Comparison of ENCODE assay signal across 20 cellular contexts in the genomic region with DNA sequence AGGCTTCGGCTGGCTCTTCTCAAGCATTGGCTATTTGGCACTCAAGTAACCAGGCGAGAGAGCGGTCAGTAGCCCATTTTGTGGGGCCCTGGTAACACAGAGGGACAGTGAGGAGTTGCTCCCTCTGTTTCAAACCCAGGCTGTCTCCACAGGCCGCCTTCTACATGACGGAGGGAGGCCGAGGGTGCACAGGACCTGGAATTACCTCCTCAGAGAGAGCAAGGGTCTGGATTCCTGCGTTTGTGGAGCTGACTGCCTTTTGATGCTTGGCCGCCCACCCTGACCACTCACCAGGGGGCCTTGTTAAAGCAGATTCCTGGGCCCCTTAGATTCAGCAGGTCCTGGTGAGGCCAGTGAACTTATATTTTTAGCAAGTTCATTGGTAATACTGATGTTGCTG.
"Had no signal": no experiment of that assay in that cellular context is flagged by ENCODE, and none has a peak within 500 bp of the region (broad histone marks: within the 10 kb centered on the region; RNA-seq: fewer than 3 reads in every experiment).

No MANE protein-coding gene starts in this region.

- H3K27ac Mint-ChIP-seq: activated naive CD8-positive, alpha-beta T cell treated with anti-CD3 and anti-CD28 coated beads, Interleukin-2, amount 10 ng/mL, durations not matched to agents 7 days and 5 days; activated T-helper 2 cell treated with anti-CD3 and anti-CD28 coated beads, Interferon-gamma antibody, Interleukin-2, Interleukin-4, amounts not matched to agents 10 μg/mL and 5 μg/mL and 100 μg/mL, durations not matched to agents 14 hours and 24 hours and 36 hours; T-helper 1 cell treated with Interleukin-12 subunit alpha and Interleukin-12 subunit beta and Interleukin-4 antibody, amounts not matched to agents 30 μg/mL and 1 μg/mL, for 36 hours had no signal

- H3K9me3 Mint-ChIP-seq: activated CD4-positive, alpha-beta memory T cell treated with anti-CD3 and anti-CD28 coated beads, Interleukin-2, amount 10 ng/mL, durations not matched to agents 7 days and 5 days; activated naive CD4-positive, alpha-beta T cell treated with anti-CD3 and anti-CD28 coated beads, Interleukin-2, amount 10 ng/mL, durations not matched to agents 7 days and 5 days; activated naive CD8-positive, alpha-beta T cell treated with anti-CD3 and anti-CD28 coated beads, Interleukin-2, amount 10 ng/mL, durations not matched to agents 7 days and 5 days; activated T-helper 2 cell treated with anti-CD3 and anti-CD28 coated beads, Interferon-gamma antibody, Interleukin-2, Interleukin-4, amounts not matched to agents 10 μg/mL and 5 μg/mL and 100 μg/mL, durations not matched to agents 14 hours and 24 hours and 36 hours; T-helper 1 cell treated with Interleukin-12 subunit alpha and Interleukin-12 subunit beta and Interleukin-4 antibody, amounts not matched to agents 30 μg/mL and 1 μg/mL, for 36 hours had no signal

- H3K27me3 ChIP-seq: ascending aorta, body of pancreas had no signal

- H3K27ac ChIP-seq: ascending aorta, body of pancreas had no signal

- DNase-seq: activated CD4-positive, alpha-beta T cell treated with anti-CD3 and anti-CD28 coated beads, Interleukin-2, amount 50 U/mL, for 1 hour; activated gamma-delta T cell treated with Interleukin-2 at 50 U/mL for 16 hours; activated naive CD8-positive, alpha-beta T cell treated with anti-CD3 and anti-CD28 coated beads, Interleukin-2, amount 10 ng/mL, durations not matched to agents 7 days and 5 days; activated T-cell treated with anti-CD3 and anti-CD28 coated beads, Interleukin-2, amount 50 U/mL, for 48 hours; body of pancreas; IMR-90; KBM-7; NCI-H1048; NCI-H146; NCI-H187 treated with DMSO at 0.1 percent for 48 hours; NCI-H2081 treated with DMSO at 0.1 percent for 48 hours; NCI-H446; NCI-H524; PC-3 had no signal

- H3K4me3 ChIP-seq: ascending aorta, body of pancreas had no signal

- H3K27me3 Mint-ChIP-seq: activated CD4-positive, alpha-beta memory T cell treated with anti-CD3 and anti-CD28 coated beads, Interleukin-2, amount 10 ng/mL, durations not matched to agents 7 days and 5 days; activated naive CD4-positive, alpha-beta T cell treated with anti-CD3 and anti-CD28 coated beads, Interleukin-2, amount 10 ng/mL, durations not matched to agents 7 days and 5 days; activated naive CD8-positive, alpha-beta T cell treated with anti-CD3 and anti-CD28 coated beads, Interleukin-2, amount 10 ng/mL, durations not matched to agents 7 days and 5 days had no signal

- H3K9me3 ChIP-seq: ascending aorta, body of pancreas had no signal

- H3K4me1 ChIP-seq: body of pancreas had no signal

- ATAC-seq: activated CD4-positive, CD25-positive, alpha-beta regulatory T cell treated with anti-CD3 and anti-CD28 coated beads, Interleukin-2, amount 50 U/mL, for 24 hours; body of pancreas had no signal

- H3K4me3 Mint-ChIP-seq: activated CD4-positive, alpha-beta memory T cell treated with anti-CD3 and anti-CD28 coated beads, Interleukin-2, amount 10 ng/mL, durations not matched to agents 7 days and 5 days; activated naive CD4-positive, alpha-beta T cell treated with anti-CD3 and anti-CD28 coated beads, Interleukin-2, amount 10 ng/mL, durations not matched to agents 7 days and 5 days; activated naive CD8-positive, alpha-beta T cell treated with anti-CD3 and anti-CD28 coated beads, Interleukin-2, amount 10 ng/mL, durations not matched to agents 7 days and 5 days; T-helper 1 cell treated with Interleukin-12 subunit alpha and Interleukin-12 subunit beta and Interleukin-4 antibody, amounts not matched to agents 30 μg/mL and 1 μg/mL, for 36 hours had no signal
